Comparison of ENCODE assay signal across 1 cellular context in genomic region chr2:223950448-223951347, GRCh38.
A peak's percentile ranks its signal among the peaks of the same experiment; 100 is the strongest.
TF ChIP-seq lines count a peak whose summit lies in the region.

No MANE protein-coding gene starts in this region.

TF ChIP-seq in GM12878, 131 proteins besides CTCF, POLR2A, EP300 and RAD21:
- TF ChIP-seq USF2 (IDR thresholded peaks at IDR 0.05; ENCODE audit: borderline replicate concordance, low read depth, low read length): no peak
- TF ChIP-seq ZBTB33 (IDR thresholded peaks at IDR 0.05): no peak
- TF ChIP-seq RBBP5 (conservative IDR thresholded peaks at IDR 0.05): no peak
- no peak for TF ChIP-seq ZBED1 (IDR thresholded peaks at IDR 0.05; ENCODE audit: borderline replicate concordance)
- TF ChIP-seq SP1 (IDR thresholded peaks at IDR 0.05; ENCODE audit: low read depth, low read length): no peak
- 0 out of 2 replicates have a peak, but pooled peaks have one; percentile 7 for TF ChIP-seq SPI1 (IDR thresholded peaks at IDR 0.05; ENCODE audit: borderline replicate concordance, insufficient read depth, low read depth, low read length)
- TF ChIP-seq TBL1XR1 (IDR thresholded peaks at IDR 0.05; ENCODE audit: low read depth, low read length): no peak
